Comparison of ENCODE assay signal across 10 cellular contexts in the genomic region with DNA sequence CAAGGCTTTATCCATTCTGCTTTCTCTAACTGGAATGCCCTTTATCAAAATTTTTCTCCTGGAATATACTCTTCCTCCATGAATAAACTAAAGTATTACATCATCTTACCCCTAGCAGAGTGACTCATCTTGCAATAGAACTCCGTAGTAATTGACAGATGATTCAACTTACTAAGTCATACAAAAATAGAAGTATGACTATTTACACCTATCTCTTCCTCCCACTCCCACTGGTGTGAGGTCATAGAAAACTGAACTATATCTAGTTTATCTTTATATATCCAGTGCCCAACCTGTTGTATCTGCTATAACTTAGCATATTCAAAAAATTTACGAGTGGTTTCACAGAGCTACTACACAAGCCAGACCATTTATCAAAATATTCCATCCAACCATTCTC. TPM values are rescaled to one million over a fixed set of nuclear protein-coding genes. Genes with fewer than 3 reads are reported as not detected.
A peak's percentile ranks its signal among the peaks of the same experiment; 100 is the strongest.
DNase-seq lines count a peak whose midpoint lies in the region; ATAC-seq, FAIRE-seq and TF ChIP-seq lines count a peak whose summit lies in the region.
"Had no signal": no experiment of that assay in that cellular context is flagged by ENCODE, and none has a peak within 500 bp of the region (broad histone marks: within the 10 kb centered on the region; RNA-seq: fewer than 3 reads in every experiment).

No MANE protein-coding gene starts in this region.

- H3K4me1 Mint-ChIP-seq in Calu3 (ENCODE audit: low read depth, unreplicated experiment): peaks cover 42% of the 10 kb centered on the region
- peaks cover 20% of the 10 kb centered on the region for H3K4me1 Mint-ChIP-seq in activated naive CD8-positive, alpha-beta T cell treated with anti-CD3 and anti-CD28 coated beads for 36 hours

- TF ChIP-seq POLR2A in H54 (IDR thresholded peaks at IDR 0.05; ENCODE audit: low read depth, low read length): no peak

- no peak for DNase-seq in Calu3
- DNase-seq in activated naive CD8-positive, alpha-beta T cell treated with anti-CD3 and anti-CD28 coated beads for 36 hours: no peak
- peak; percentile 88 for DNase-seq in kidney tubule cell (ENCODE audit: low spot score)
- DNase-seq in NCI-H345 treated with DMSO at 0.1 percent for 48 hours (lab: John Stamatoyannopoulos, UW; ENCODE audit: unreplicated experiment): no peak
- DNase-seq in iPS-NIHi7 (ENCODE audit: extremely low spot score): no peak
- no peak for DNase-seq in H54 (ENCODE audit: insufficient read length, low spot score)
- DNase-seq: activated CD4-positive, alpha-beta T cell treated with anti-CD3 and anti-CD28 coated beads for 1 hour; NK-92 treated with Interleukin-12 subunit alpha and Interleukin-12 subunit beta, amount 100 ng/mL, for 24 hours had no signal

- H3K27ac Mint-ChIP-seq in Calu3 (ENCODE audit: unreplicated experiment): peak overlapping the region; percentile 23
- peak overlapping the region; percentile 72 for H3K27ac Mint-ChIP-seq in activated naive CD8-positive, alpha-beta T cell treated with anti-CD3 and anti-CD28 coated beads for 36 hours

- CTCF ChIA-PET in Calu3 (lab: Charles Lee): no interaction called here

- peaks cover 1% of the 10 kb centered on the region for H3K9me3 Mint-ChIP-seq in Calu3 (ENCODE audit: low read depth, unreplicated experiment)
- H3K9me3 Mint-ChIP-seq in activated naive CD8-positive, alpha-beta T cell treated with anti-CD3 and anti-CD28 coated beads for 36 hours: peaks cover 5% of the 10 kb centered on the region

- intact Hi-C loops in Calu3 (cut with micrococcal nuclease; ENCODE audit: unreplicated experiment): no loop called here

- BruUV-seq in Calu3 (replicated peaks; lab: Mats Ljungman, UMichigan): no TSS peak

- no peaks in the 10 kb centered on the region for H3K36me3 Mint-ChIP-seq in Calu3 (ENCODE audit: insufficient read depth, unreplicated experiment)
- peaks cover 16% of the 10 kb centered on the region for H3K36me3 Mint-ChIP-seq in activated naive CD8-positive, alpha-beta T cell treated with anti-CD3 and anti-CD28 coated beads for 36 hours

- H3K4me3 Mint-ChIP-seq in Calu3 (ENCODE audit: low read depth, unreplicated experiment): no peak overlapping the region
- no peak overlapping the region for H3K4me3 Mint-ChIP-seq in activated naive CD8-positive, alpha-beta T cell treated with anti-CD3 and anti-CD28 coated beads for 36 hours

- TF ChIP-seq CTCF in Calu3 (IDR thresholded peaks at IDR 0.05; ENCODE audit: unreplicated experiment): no peak

- ATAC-seq in HG02798 (IDR thresholded peaks at IDR 0.05; ENCODE audit: poor library complexity, unreplicated experiment) (peak; percentile 46), HG03469 (IDR thresholded peaks at IDR 0.05; ENCODE audit: unreplicated experiment) (no peak)

- no peaks in the 10 kb centered on the region for H3K27me3 Mint-ChIP-seq in Calu3 (ENCODE audit: unreplicated experiment)
- no peaks in the 10 kb centered on the region for H3K27me3 Mint-ChIP-seq in activated naive CD8-positive, alpha-beta T cell treated with anti-CD3 and anti-CD28 coated beads for 36 hours

- no peak for FAIRE-seq in H54 (lab: Jason Lieb, UNC)

RNA-seq across cellular contexts. Expression of a gene that starts 26.1 kb away (rescaled TPM):
- total RNA-seq in Calu3 (2022): 5.7 and 15.8 TPM in 2 replicates
- total RNA-seq in activated naive CD8-positive, alpha-beta T cell treated with anti-CD3 and anti-CD28 coated beads for 36 hours: 10 to 100 TPM in 1 of 2 experiments, 1 to 10 TPM in 1; 9.5 to 15.3 TPM

RNA-seq across cellular contexts. Expression of a gene that starts 53.6 kb away (rescaled TPM):
- total RNA-seq in Calu3 (2022): 0.42 and 0.56 TPM in 2 replicates
- 1 to 10 TPM in 1 of 2 experiments, under 1 TPM in 1; 0.94 to 1.7 TPM for total RNA-seq in activated naive CD8-positive, alpha-beta T cell treated with anti-CD3 and anti-CD28 coated beads for 36 hours
